1 cellular context compared by ENCODE assay signal in the genomic region with DNA sequence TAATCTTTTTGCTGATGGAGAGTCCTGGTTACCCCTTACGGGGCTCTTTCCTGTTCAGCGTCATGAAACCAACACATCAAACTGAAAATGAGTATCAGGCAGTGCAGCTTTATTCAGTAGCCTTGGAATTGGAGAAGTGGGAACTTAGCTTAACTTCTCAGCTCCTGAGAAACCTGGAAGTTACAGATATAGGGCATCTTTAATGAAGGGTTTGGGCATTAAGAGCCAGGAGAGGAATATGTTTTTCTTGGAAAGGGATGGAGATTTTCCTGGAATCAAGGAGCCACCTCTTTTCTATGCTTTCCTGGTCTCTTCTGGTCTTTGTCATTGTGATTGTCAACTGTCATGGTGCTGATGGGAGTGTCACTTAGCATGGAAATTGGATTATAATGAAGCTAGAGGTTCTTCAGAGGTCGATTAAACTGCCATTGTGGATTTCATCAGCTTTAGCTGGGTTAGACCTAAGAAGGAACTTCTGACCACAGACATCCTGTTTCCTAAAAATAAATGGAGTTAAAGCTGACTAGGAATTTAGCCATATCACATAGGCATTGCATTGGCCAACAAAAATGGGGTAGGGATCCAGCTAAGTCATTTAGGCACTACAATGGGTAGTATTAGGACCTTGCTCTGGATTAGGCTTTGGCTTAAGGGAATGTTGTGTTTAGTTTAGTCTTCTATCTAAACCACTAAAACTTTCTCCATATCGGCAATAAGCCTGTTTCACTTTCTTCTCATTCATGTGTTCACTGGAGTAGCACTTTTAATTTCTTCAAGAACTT.
A peak's percentile ranks its signal among the peaks of the same experiment; 100 is the strongest.
TF ChIP-seq lines count a peak whose summit lies in the region.

No MANE protein-coding gene starts in this region.

TF ChIP-seq in GM12878, 131 proteins besides CTCF, POLR2A, EP300 and RAD21 (continued from another document):
- no peak for TF ChIP-seq MYB (IDR thresholded peaks at IDR 0.05; ENCODE audit: borderline replicate concordance, low read depth, low read length)
- TF ChIP-seq YY1 (IDR thresholded peaks at IDR 0.05; ENCODE audit: low read depth, low read length), result no peak
- TF ChIP-seq KLF5 (IDR thresholded peaks at IDR 0.05; ENCODE audit: partially characterized antibody), result no peak
- TF ChIP-seq NFIC (IDR thresholded peaks at IDR 0.05; ENCODE audit: low read depth, low read length), result no peak
- no peak for TF ChIP-seq ATF7 (IDR thresholded peaks at IDR 0.05; ENCODE audit: low read depth)
- TF ChIP-seq RUNX3 (IDR thresholded peaks at IDR 0.05; ENCODE audit: low read length), result peak; percentile 15; the same call in 1 of the 2 replicates
- no peak for TF ChIP-seq ZNF384 (IDR thresholded peaks at IDR 0.05; ENCODE audit: borderline replicate concordance, low read depth, low read length)
- TF ChIP-seq JUNB (IDR thresholded peaks at IDR 0.05), result peak; percentile 8; the same call in 1 of the 2 replicates
- TF ChIP-seq MEF2A (IDR thresholded peaks at IDR 0.05; ENCODE audit: insufficient read depth, low read depth, low read length), result no peak
- TF ChIP-seq SREBF2 (IDR thresholded peaks at IDR 0.05; ENCODE audit: low read length), result no peak
- TF ChIP-seq, protein P1, sequence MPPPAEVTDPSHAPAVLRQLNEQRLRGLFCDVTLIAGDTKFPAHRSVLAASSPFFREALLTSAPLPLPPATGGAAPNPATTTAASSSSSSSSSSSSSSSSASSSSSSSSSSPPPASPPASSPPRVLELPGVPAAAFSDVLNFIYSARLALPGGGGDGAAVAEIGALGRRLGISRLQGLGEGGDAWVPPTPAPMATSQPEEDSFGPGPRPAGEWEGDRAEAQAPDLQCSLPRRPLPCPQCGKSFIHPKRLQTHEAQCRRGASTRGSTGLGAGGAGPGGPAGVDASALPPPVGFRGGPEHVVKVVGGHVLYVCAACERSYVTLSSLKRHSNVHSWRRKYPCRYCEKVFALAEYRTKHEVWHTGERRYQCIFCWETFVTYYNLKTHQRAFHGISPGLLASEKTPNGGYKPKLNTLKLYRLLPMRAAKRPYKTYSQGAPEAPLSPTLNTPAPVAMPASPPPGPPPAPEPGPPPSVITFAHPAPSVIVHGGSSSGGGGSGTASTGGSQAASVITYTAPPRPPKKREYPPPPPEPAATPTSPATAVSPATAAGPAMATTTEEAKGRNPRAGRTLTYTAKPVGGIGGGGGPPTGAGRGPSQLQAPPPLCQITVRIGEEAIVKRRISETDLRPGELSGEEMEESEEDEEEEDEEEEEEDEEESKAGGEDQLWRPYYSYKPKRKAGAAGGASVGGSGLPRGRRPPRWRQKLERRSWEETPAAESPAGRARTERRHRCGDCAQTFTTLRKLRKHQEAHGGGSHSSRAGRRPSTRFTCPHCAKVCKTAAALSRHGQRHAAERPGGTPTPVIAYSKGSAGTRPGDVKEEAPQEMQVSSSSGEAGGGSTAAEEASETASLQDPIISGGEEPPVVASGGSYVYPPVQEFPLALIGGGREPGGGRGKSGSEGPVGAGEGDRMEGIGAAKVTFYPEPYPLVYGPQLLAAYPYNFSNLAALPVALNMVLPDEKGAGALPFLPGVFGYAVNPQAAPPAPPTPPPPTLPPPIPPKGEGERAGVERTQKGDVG (CRISPR knock-in tag; IDR thresholded peaks at IDR 0.05), result no peak
- no peak for TF ChIP-seq BRCA1 (IDR thresholded peaks at IDR 0.05; ENCODE audit: low read depth, low read length)
- no peak for TF ChIP-seq STAT1 (conservative IDR thresholded peaks at IDR 0.05)
- TF ChIP-seq SRF (IDR thresholded peaks at IDR 0.05; ENCODE audit: low read depth in 2 of 2, low read length in 2 of 2), result no peak
- peak in 1 of 2 experiments; percentile 26; a peak in 1 of 4 replicates for TF ChIP-seq IKZF2 (IDR thresholded peaks at IDR 0.05)
- peak; percentile 62; the same call in 1 of the 2 replicates for TF ChIP-seq SPI1 (IDR thresholded peaks at IDR 0.05; ENCODE audit: borderline replicate concordance, insufficient read depth, low read depth, low read length)
- no peak for TF ChIP-seq CBX3 (IDR thresholded peaks at IDR 0.05; ENCODE audit: borderline replicate concordance, low read depth)
- TF ChIP-seq, protein P2, sequence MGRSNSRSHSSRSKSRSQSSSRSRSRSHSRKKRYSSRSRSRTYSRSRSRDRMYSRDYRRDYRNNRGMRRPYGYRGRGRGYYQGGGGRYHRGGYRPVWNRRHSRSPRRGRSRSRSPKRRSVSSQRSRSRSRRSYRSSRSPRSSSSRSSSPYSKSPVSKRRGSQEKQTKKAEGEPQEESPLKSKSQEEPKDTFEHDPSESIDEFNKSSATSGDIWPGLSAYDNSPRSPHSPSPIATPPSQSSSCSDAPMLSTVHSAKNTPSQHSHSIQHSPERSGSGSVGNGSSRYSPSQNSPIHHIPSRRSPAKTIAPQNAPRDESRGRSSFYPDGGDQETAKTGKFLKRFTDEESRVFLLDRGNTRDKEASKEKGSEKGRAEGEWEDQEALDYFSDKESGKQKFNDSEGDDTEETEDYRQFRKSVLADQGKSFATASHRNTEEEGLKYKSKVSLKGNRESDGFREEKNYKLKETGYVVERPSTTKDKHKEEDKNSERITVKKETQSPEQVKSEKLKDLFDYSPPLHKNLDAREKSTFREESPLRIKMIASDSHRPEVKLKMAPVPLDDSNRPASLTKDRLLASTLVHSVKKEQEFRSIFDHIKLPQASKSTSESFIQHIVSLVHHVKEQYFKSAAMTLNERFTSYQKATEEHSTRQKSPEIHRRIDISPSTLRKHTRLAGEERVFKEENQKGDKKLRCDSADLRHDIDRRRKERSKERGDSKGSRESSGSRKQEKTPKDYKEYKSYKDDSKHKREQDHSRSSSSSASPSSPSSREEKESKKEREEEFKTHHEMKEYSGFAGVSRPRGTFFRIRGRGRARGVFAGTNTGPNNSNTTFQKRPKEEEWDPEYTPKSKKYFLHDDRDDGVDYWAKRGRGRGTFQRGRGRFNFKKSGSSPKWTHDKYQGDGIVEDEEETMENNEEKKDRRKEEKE (IDR thresholded peaks at IDR 0.05), result no peak
- no peak for TF ChIP-seq ASH2L (IDR thresholded peaks at IDR 0.05; ENCODE audit: borderline replicate concordance, low read depth)
- no peak for TF ChIP-seq RFX5 (IDR thresholded peaks at IDR 0.05; ENCODE audit: low read depth, low read length)
- no peak for TF ChIP-seq ELK1 (IDR thresholded peaks at IDR 0.05; ENCODE audit: low read depth, low read length)
- no peak for TF ChIP-seq SMARCA5 (IDR thresholded peaks at IDR 0.05)
- 0 out of 2 replicates have a peak, but pooled peaks have one; percentile 24 for TF ChIP-seq ZNF24 (IDR thresholded peaks at IDR 0.05)
